In the genomic region with DNA sequence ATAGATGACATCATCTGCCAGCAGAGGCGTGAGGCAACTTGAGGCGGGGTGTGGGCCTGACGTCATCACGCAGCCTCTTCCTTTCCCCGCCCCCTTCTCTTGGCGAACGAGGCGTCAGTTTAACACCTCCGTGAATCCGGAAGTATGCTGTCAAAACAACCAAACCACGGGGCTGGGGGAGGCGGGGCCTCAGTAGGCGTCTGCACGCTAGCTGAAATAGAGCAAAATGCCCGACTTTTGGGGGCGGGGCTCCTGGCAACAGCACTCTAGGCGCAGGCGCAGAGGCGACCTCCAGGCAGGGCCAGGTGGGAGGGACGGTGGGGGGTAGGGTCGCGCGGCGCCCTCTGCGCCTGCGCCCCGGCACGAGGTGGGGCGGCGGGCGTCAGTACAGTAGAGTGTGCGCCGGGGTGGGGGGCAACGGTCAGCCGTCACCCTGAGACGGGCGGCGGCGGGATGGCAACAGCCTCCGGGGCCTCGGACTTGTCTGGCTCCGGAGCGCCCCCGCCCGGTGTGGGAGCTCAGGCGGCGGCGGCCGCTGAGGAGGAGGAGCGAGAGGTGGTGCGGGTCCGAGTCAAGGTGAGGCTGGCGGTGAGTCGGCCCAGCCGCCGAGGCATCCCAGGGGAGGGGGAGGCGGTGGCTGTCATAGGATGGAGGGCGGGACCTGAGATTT, we compare ENCODE assay signal across 8 cellular contexts.
DNase-seq lines count a peak whose midpoint lies in the region; ATAC-seq lines count a peak whose summit lies in the region.

TBC1D25 (plus strand) TSS at position 370 of the 670 bp plus-strand sequence; CDS start at position 454, 84 bp downstream.

- ATAC-seq in GM18909 (IDR thresholded peaks at IDR 0.05; ENCODE audit: poor library complexity, unreplicated experiment) (peak; percentile 81), HG03196 (IDR thresholded peaks at IDR 0.05; ENCODE audit: unreplicated experiment) (peak; percentile 73)
- peak; percentile 89 for ATAC-seq in central memory CD8-positive, alpha-beta T cell (replicated peaks; ENCODE audit: extremely low read depth, poor library complexity, severe bottlenecking)

- peaks cover 16% of the 10 kb centered on the region for H3K4me1 Mint-ChIP-seq in central memory CD8-positive, alpha-beta T cell

- peaks cover 27% of the 10 kb centered on the region for H3K36me3 Mint-ChIP-seq in central memory CD8-positive, alpha-beta T cell (ENCODE audit: insufficient read depth)

- peak within 1 kb of the TSS; percentile 89 for H3K27ac Mint-ChIP-seq in central memory CD8-positive, alpha-beta T cell (ENCODE audit: low read depth)

- H3K9me3 Mint-ChIP-seq in central memory CD8-positive, alpha-beta T cell: no peaks in the 10 kb centered on the region

- H3K27me3 Mint-ChIP-seq in central memory CD8-positive, alpha-beta T cell: no peaks in the 10 kb centered on the region

- peak; percentile 88 for DNase-seq in AG08396 (ENCODE audit: low spot score)
- peak; percentile 98 for DNase-seq in NCI-H345 (lab: John Stamatoyannopoulos, UW)
- peak; percentile 83 to 93 (median 87) for DNase-seq in activated CD4-positive, CD25-positive, alpha-beta regulatory T cell (lab: John Stamatoyannopoulos, UW)
- DNase-seq in central memory CD8-positive, alpha-beta T cell (ENCODE audit: low spot score in 2 of 2): peak; percentile 85 to 96
- peak; percentile 88 for DNase-seq in inferior parietal cortex (ENCODE audit: extremely low spot score)
- DNase-seq in stimulated activated CD4-positive, alpha-beta T cell treated with anti-CD3 and anti-CD28 coated beads, Interleukin-12 subunit alpha, Interleukin-12 subunit beta, amount 100 ng/mL, for 24 hours (ENCODE audit: low read depth in 2 of 2): peak; percentile 89 to 94

- peak within 1 kb of the TSS; percentile 83 for H3K4me3 Mint-ChIP-seq in central memory CD8-positive, alpha-beta T cell

Comparison
In these comparisons a context has a peak if more than half of its experiments do, and no peak if none do; other contexts are left out.
1. Peak in every context shown above with its lines: DNase-seq and ATAC-seq.